ENCODE assay signal across 16 cellular contexts in genomic region chr18:22704627-22704918, GRCh38.
"Had no signal": no experiment of that assay in that cellular context is flagged by ENCODE, and none has a peak within 500 bp of the region (broad histone marks: within the 10 kb centered on the region; RNA-seq: fewer than 3 reads in every experiment).

No MANE protein-coding gene starts in this region.

- H3K9me3 ChIP-seq: esophagus muscularis mucosa, gastroesophageal sphincter, stomach, suprapubic skin, tibial nerve had no signal

- H3K4me1 Mint-ChIP-seq: activated CD4-positive, alpha-beta memory T cell treated with anti-CD3 and anti-CD28 coated beads, Interleukin-2, amount 10 ng/mL, durations not matched to agents 7 days and 5 days; activated CD4-positive, alpha-beta T cell treated with anti-CD3 and anti-CD28 coated beads, Interleukin-2, amount 10 ng/mL, durations not matched to agents 24 days and 14 days; stimulated activated memory B cell treated with anti-CD40 and anti-IgM and Interleukin-4, amounts not matched to agents 10 μg/mL and 1 μg/mL and 100 μg/mL, for 72 hours had no signal

- DNase-seq: activated CD4-positive, alpha-beta memory T cell treated with anti-CD3 and anti-CD28 coated beads, Interleukin-2, amount 10 ng/mL, durations not matched to agents 7 days and 5 days; activated gamma-delta T cell treated with Interleukin-2 at 50 U/mL for 16 hours; aorta; central memory CD4-positive, alpha-beta T cell; effector memory CD4-positive, alpha-beta T cell; posterior cingulate gyrus; stomach had no signal

- H3K27ac Mint-ChIP-seq: activated CD4-positive, alpha-beta memory T cell treated with anti-CD3 and anti-CD28 coated beads, Interleukin-2, amount 10 ng/mL, durations not matched to agents 7 days and 5 days; activated CD4-positive, alpha-beta T cell treated with anti-CD3 and anti-CD28 coated beads, Interleukin-2, amount 10 ng/mL, durations not matched to agents 24 days and 14 days; activated naive CD4-positive, alpha-beta T cell treated with anti-CD3 and anti-CD28 coated beads, Interleukin-2, amount 50 U/mL, for 72 hours; activated T-helper 1 cell treated with anti-CD3 and anti-CD28 coated beads, Interleukin-12 subunit alpha, Interleukin-12 subunit beta, Interleukin-2, Interleukin-4 antibody, amounts not matched to agents 30 ng/mL and 10 ng/mL and 1 ng/mL, durations not matched to agents 14 hours and 24 hours and 36 hours; neural progenitor cell; stimulated activated memory B cell treated with anti-CD40 and anti-IgM and Interleukin-4, amounts not matched to agents 10 μg/mL and 1 μg/mL and 100 μg/mL, for 72 hours had no signal

- H3K4me2 ChIP-seq: neural progenitor cell had no signal

- H3K9me3 Mint-ChIP-seq: activated CD4-positive, alpha-beta memory T cell treated with anti-CD3 and anti-CD28 coated beads, Interleukin-2, amount 10 ng/mL, durations not matched to agents 7 days and 5 days; activated CD4-positive, alpha-beta T cell treated with anti-CD3 and anti-CD28 coated beads, Interleukin-2, amount 10 ng/mL, durations not matched to agents 24 days and 14 days; activated naive CD4-positive, alpha-beta T cell treated with anti-CD3 and anti-CD28 coated beads, Interleukin-2, amount 50 U/mL, for 72 hours; activated T-helper 1 cell treated with anti-CD3 and anti-CD28 coated beads, Interleukin-12 subunit alpha, Interleukin-12 subunit beta, Interleukin-2, Interleukin-4 antibody, amounts not matched to agents 30 ng/mL and 10 ng/mL and 1 ng/mL, durations not matched to agents 14 hours and 24 hours and 36 hours; neural progenitor cell had no signal

- H3K4me3 Mint-ChIP-seq: activated CD4-positive, alpha-beta memory T cell treated with anti-CD3 and anti-CD28 coated beads, Interleukin-2, amount 10 ng/mL, durations not matched to agents 7 days and 5 days; activated CD4-positive, alpha-beta T cell treated with anti-CD3 and anti-CD28 coated beads, Interleukin-2, amount 10 ng/mL, durations not matched to agents 24 days and 14 days; activated T-helper 1 cell treated with anti-CD3 and anti-CD28 coated beads, Interleukin-12 subunit alpha, Interleukin-12 subunit beta, Interleukin-2, Interleukin-4 antibody, amounts not matched to agents 30 ng/mL and 10 ng/mL and 1 ng/mL, durations not matched to agents 14 hours and 24 hours and 36 hours; neural progenitor cell; stimulated activated memory B cell treated with anti-CD40 and anti-IgM and Interleukin-4, amounts not matched to agents 10 μg/mL and 1 μg/mL and 100 μg/mL, for 72 hours had no signal

- H3K27me3 ChIP-seq: esophagus muscularis mucosa, gastroesophageal sphincter, neural progenitor cell, stomach, suprapubic skin, tibial nerve had no signal

- H3K9ac ChIP-seq: neural progenitor cell had no signal

- H3K4me1 ChIP-seq: neural progenitor cell, suprapubic skin, tibial nerve had no signal

- H2AFZ ChIP-seq: neural progenitor cell had no signal

- H3K36me3 Mint-ChIP-seq: activated naive CD4-positive, alpha-beta T cell treated with anti-CD3 and anti-CD28 coated beads, Interleukin-2, amount 50 U/mL, for 72 hours; neural progenitor cell; stimulated activated memory B cell treated with anti-CD40 and anti-IgM and Interleukin-4, amounts not matched to agents 10 μg/mL and 1 μg/mL and 100 μg/mL, for 72 hours had no signal

- H3K27me3 Mint-ChIP-seq: activated CD4-positive, alpha-beta memory T cell treated with anti-CD3 and anti-CD28 coated beads, Interleukin-2, amount 10 ng/mL, durations not matched to agents 7 days and 5 days; stimulated activated memory B cell treated with anti-CD40 and anti-IgM and Interleukin-4, amounts not matched to agents 10 μg/mL and 1 μg/mL and 100 μg/mL, for 72 hours had no signal

- H3K27ac ChIP-seq: esophagus muscularis mucosa, gastroesophageal sphincter, neural progenitor cell, stomach, suprapubic skin, tibial nerve had no signal

- H3K4me3 ChIP-seq: esophagus muscularis mucosa, gastroesophageal sphincter, neural progenitor cell, stomach, suprapubic skin, tibial nerve had no signal

- H3K36me3 ChIP-seq: esophagus muscularis mucosa, gastroesophageal sphincter, neural progenitor cell, stomach, suprapubic skin, tibial nerve had no signal
